1 cellular context compared by ENCODE assay signal in the genomic region with DNA sequence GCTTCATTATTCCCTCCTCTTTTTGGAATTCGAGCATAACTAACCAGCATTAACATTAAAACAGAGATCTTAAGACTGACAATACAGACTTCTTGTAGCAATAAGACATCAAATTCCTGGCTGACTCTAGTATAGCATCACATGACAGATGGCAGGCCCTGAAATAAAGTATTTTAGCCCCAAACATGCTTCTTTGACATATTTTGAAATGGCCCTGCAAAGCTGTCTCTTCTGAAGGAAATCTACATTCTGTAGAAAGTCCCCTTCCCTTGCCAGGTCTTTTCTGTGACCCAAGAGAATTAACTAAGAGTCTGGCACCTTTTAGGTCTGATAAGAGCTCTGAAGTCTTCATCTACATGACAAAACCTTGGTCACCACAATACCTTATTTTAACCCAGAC.
A peak's percentile ranks its signal among the peaks of the same experiment; 100 is the strongest.
TF ChIP-seq lines count a peak whose summit lies in the region.

No MANE protein-coding gene starts in this region.

TF ChIP-seq in K562, 482 proteins besides CTCF, POLR2A, EP300 and RAD21:
- TF ChIP-seq ZFPM2 (CRISPR knock-in tag; IDR thresholded peaks at IDR 0.05) (no peak), MEF2D (tag; conservative IDR thresholded peaks at IDR 0.05; ENCODE audit: low read depth) (no peak), CBFA2T2 (conservative IDR thresholded peaks at IDR 0.05) (0 out of 2 replicates have a peak, but pooled peaks have one; percentile 2), SREBF2 (CRISPR knock-in tag; IDR thresholded peaks at IDR 0.05) (no peak), BRCA1 (IDR thresholded peaks at IDR 0.05) (no peak), BRCA1 (CRISPR knock-in tag; IDR thresholded peaks at IDR 0.05) (no peak), MCM2 (IDR thresholded peaks at IDR 0.05; ENCODE audit: low read depth) (no peak)
- TF ChIP-seq, protein P1, sequence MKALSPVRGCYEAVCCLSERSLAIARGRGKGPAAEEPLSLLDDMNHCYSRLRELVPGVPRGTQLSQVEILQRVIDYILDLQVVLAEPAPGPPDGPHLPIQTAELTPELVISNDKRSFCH (CRISPR knock-in tag; IDR thresholded peaks at IDR 0.05): no peak
- TF ChIP-seq, protein P1 (tag; IDR thresholded peaks at IDR 0.05): no peak
- TF ChIP-seq, protein P2, sequence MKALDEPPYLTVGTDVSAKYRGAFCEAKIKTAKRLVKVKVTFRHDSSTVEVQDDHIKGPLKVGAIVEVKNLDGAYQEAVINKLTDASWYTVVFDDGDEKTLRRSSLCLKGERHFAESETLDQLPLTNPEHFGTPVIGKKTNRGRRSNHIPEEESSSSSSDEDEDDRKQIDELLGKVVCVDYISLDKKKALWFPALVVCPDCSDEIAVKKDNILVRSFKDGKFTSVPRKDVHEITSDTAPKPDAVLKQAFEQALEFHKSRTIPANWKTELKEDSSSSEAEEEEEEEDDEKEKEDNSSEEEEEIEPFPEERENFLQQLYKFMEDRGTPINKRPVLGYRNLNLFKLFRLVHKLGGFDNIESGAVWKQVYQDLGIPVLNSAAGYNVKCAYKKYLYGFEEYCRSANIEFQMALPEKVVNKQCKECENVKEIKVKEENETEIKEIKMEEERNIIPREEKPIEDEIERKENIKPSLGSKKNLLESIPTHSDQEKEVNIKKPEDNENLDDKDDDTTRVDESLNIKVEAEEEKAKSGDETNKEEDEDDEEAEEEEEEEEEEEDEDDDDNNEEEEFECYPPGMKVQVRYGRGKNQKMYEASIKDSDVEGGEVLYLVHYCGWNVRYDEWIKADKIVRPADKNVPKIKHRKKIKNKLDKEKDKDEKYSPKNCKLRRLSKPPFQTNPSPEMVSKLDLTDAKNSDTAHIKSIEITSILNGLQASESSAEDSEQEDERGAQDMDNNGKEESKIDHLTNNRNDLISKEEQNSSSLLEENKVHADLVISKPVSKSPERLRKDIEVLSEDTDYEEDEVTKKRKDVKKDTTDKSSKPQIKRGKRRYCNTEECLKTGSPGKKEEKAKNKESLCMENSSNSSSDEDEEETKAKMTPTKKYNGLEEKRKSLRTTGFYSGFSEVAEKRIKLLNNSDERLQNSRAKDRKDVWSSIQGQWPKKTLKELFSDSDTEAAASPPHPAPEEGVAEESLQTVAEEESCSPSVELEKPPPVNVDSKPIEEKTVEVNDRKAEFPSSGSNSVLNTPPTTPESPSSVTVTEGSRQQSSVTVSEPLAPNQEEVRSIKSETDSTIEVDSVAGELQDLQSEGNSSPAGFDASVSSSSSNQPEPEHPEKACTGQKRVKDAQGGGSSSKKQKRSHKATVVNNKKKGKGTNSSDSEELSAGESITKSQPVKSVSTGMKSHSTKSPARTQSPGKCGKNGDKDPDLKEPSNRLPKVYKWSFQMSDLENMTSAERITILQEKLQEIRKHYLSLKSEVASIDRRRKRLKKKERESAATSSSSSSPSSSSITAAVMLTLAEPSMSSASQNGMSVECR (CRISPR knock-in tag; IDR thresholded peaks at IDR 0.05): 0 out of 2 replicates have a peak, but pooled peaks have one; percentile 35
- TF ChIP-seq, protein P3, sequence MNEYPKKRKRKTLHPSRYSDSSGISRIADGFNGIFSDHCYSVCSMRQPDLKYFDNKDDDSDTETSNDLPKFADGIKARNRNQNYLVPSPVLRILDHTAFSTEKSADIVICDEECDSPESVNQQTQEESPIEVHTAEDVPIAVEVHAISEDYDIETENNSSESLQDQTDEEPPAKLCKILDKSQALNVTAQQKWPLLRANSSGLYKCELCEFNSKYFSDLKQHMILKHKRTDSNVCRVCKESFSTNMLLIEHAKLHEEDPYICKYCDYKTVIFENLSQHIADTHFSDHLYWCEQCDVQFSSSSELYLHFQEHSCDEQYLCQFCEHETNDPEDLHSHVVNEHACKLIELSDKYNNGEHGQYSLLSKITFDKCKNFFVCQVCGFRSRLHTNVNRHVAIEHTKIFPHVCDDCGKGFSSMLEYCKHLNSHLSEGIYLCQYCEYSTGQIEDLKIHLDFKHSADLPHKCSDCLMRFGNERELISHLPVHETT (CRISPR knock-in tag; conservative IDR thresholded peaks at IDR 0.05 in 1 of 2, IDR thresholded peaks at IDR 0.05 in 1 of 2): 0 out of 4 replicates have a peak, but pooled peaks of 1 of the 2 experiments have one; percentile 69
- TF ChIP-seq, protein P4, sequence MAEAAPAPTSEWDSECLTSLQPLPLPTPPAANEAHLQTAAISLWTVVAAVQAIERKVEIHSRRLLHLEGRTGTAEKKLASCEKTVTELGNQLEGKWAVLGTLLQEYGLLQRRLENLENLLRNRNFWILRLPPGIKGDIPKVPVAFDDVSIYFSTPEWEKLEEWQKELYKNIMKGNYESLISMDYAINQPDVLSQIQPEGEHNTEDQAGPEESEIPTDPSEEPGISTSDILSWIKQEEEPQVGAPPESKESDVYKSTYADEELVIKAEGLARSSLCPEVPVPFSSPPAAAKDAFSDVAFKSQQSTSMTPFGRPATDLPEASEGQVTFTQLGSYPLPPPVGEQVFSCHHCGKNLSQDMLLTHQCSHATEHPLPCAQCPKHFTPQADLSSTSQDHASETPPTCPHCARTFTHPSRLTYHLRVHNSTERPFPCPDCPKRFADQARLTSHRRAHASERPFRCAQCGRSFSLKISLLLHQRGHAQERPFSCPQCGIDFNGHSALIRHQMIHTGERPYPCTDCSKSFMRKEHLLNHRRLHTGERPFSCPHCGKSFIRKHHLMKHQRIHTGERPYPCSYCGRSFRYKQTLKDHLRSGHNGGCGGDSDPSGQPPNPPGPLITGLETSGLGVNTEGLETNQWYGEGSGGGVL (CRISPR knock-in tag; IDR thresholded peaks at IDR 0.05): no peak
- TF ChIP-seq, protein P5, sequence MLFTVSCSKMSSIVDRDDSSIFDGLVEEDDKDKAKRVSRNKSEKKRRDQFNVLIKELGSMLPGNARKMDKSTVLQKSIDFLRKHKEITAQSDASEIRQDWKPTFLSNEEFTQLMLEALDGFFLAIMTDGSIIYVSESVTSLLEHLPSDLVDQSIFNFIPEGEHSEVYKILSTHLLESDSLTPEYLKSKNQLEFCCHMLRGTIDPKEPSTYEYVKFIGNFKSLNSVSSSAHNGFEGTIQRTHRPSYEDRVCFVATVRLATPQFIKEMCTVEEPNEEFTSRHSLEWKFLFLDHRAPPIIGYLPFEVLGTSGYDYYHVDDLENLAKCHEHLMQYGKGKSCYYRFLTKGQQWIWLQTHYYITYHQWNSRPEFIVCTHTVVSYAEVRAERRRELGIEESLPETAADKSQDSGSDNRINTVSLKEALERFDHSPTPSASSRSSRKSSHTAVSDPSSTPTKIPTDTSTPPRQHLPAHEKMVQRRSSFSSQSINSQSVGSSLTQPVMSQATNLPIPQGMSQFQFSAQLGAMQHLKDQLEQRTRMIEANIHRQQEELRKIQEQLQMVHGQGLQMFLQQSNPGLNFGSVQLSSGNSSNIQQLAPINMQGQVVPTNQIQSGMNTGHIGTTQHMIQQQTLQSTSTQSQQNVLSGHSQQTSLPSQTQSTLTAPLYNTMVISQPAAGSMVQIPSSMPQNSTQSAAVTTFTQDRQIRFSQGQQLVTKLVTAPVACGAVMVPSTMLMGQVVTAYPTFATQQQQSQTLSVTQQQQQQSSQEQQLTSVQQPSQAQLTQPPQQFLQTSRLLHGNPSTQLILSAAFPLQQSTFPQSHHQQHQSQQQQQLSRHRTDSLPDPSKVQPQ (CRISPR knock-in tag; IDR thresholded peaks at IDR 0.05; ENCODE audit: borderline replicate concordance): no peak
